ENCODE assay signal across 1 cellular context in the genomic region with DNA sequence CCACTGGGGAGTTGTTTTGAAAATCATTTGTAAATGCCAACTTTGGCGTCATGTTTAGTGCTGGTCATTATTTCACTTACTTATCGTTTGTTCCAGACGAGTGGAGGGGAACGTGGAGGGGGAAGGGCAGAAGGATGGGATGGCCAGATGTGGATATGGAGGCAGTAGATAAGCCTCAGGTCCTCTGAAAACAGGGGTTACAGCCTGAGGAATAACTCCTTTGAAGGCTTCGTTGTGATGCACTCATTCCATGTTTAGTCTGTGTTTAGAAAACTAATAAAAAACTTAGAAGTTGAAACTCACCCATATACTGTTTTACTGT.
TF ChIP-seq lines count a peak whose summit lies in the region.

No MANE protein-coding gene starts in this region.

TF ChIP-seq in GM23338, 12 proteins besides CTCF, POLR2A, EP300 and RAD21 (continued from another document):
- TF ChIP-seq ZNF331 (CRISPR knock-in tag; IDR thresholded peaks at IDR 0.05; ENCODE audit: low read depth) (no peak), CREB1 (CRISPR knock-in tag; IDR thresholded peaks at IDR 0.05; ENCODE audit: low read depth) (no peak), EZH2phosphoT487 (IDR thresholded peaks at IDR 0.05; ENCODE audit: unreplicated experiment) (no peak), EZH2 (IDR thresholded peaks at IDR 0.05; ENCODE audit: low read depth, unreplicated experiment) (no peak), JUNB (IDR thresholded peaks at IDR 0.05; ENCODE audit: unreplicated experiment) (no peak), ZNF114 (CRISPR knock-in tag; IDR thresholded peaks at IDR 0.05) (no peak), STAT1 (IDR thresholded peaks at IDR 0.05; ENCODE audit: unreplicated experiment) (no peak)
- TF ChIP-seq, protein P1, sequence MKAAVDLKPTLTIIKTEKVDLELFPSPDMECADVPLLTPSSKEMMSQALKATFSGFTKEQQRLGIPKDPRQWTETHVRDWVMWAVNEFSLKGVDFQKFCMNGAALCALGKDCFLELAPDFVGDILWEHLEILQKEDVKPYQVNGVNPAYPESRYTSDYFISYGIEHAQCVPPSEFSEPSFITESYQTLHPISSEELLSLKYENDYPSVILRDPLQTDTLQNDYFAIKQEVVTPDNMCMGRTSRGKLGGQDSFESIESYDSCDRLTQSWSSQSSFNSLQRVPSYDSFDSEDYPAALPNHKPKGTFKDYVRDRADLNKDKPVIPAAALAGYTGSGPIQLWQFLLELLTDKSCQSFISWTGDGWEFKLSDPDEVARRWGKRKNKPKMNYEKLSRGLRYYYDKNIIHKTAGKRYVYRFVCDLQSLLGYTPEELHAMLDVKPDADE (IDR thresholded peaks at IDR 0.05) = no peak
